8 cellular contexts compared by ENCODE assay signal in genomic region chr19:10928563-10929401, GRCh38.
DNase-seq lines count a peak whose midpoint lies in the region; ATAC-seq and TF ChIP-seq lines count a peak whose summit lies in the region.

Gene TIMM29, plus strand, starts transcription at chr19:10928811. Its CDS starts 12 bp downstream, at chr19:10928823.
Gene YIPF2, minus strand, starts transcription at chr19:10928639. Its CDS starts 229 bp downstream, at chr19:10928410.

- DNase-seq in AG10803 (ENCODE audit: low read depth) (peak; percentile 98), NCI-H524 (lab: John Stamatoyannopoulos, UW) (peak; percentile 99 to 100), kidney tubule cell (ENCODE audit: low spot score) (peak; percentile 99)
- DNase-seq in activated CD4-positive, alpha-beta T cell treated with anti-CD3 and anti-CD28 coated beads for 4 hours: peak; percentile 93 to 94
- peak; percentile 86 to 94 (median 93) for DNase-seq in stimulated activated CD4-positive, alpha-beta T cell treated with anti-CD3 and anti-CD28 coated beads, Interleukin-1b, Interleukin-23, amount 100 ng/mL, for 24 hours (ENCODE audit: low read depth in 4 of 4, low spot score in 1 of 4)

- H3K27ac ChIP-seq in cingulate gyrus (ENCODE audit: low read depth, low read length): peak within 1 kb of the TSS; percentile 81

- ATAC-seq in GM19043 (IDR thresholded peaks at IDR 0.05; ENCODE audit: low read depth, unreplicated experiment) (peak; percentile 77), HG03439 (IDR thresholded peaks at IDR 0.05; ENCODE audit: unreplicated experiment) (peak; percentile 75)

- H3K4me3 ChIP-seq in AG10803 (ENCODE audit: low read length): peak within 1 kb of the TSS; percentile 84

- TF ChIP-seq CTCF in AG10803 (conservative IDR thresholded peaks at IDR 0.05; ENCODE audit: low read length): no peak

Comparison
In these comparisons a context has a peak if more than half of its experiments do, and no peak if none do; other contexts are left out.
1. Peak in every context shown above with its lines: DNase-seq, ATAC-seq, H3K4me3 ChIP-seq and H3K27ac ChIP-seq.